17 cellular contexts compared by ENCODE assay signal in the genomic region with DNA sequence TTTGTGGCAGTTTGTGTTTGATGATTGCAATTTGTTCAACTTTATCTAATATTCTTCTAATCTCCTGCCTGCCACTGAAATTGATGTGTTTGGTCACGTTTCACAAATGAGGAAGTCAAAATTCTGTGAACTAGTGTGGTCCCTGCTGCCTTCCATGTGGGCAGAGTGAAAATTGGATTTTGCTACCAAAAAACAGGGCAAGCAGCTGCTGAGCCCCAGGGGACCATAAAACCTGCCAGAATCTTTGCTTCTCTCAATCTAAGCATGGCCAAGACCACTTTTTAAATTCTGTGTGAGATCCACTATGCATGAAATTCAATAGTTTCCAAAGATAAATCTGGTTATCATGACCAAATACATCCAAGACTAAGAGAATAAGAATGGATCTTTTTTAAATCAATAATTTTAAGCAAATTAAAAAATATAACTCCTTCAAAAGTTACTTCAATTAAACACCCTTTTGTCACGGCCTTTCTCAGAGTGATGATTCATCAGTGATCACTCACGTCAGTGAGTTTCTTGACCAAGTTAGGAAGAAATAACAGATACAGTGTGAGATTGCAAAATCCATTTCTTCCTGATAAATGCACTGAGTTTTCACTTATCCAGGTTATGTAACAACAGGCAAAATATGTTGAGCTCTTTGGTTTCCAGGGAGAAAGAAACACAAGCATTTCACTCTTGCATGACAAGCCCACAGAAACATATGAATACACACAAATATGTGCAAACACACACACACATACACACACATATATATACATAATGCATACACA.
A peak's percentile ranks its signal among the peaks of the same experiment; 100 is the strongest.
DNase-seq lines count a peak whose midpoint lies in the region; ATAC-seq and TF ChIP-seq lines count a peak whose summit lies in the region.
"Had no signal": no experiment of that assay in that cellular context is flagged by ENCODE, and none has a peak within 500 bp of the region (broad histone marks: within the 10 kb centered on the region; RNA-seq: fewer than 3 reads in every experiment).

No MANE protein-coding gene starts in this region.

- H3K27ac ChIP-seq in endodermal cell (ENCODE audit: low read depth, low read length), result no peak overlapping the region
- H3K27ac ChIP-seq in aorta (ENCODE audit: low read depth in 1 of 2, low read length in 2 of 2), result no peak overlapping the region
- H3K27ac ChIP-seq: HL-60 had no signal

- peaks cover 13% of the 10 kb centered on the region for H3K9me3 Mint-ChIP-seq in endodermal cell

- H3K4me1 ChIP-seq in endodermal cell (ENCODE audit: control insufficient read depth, insufficient read depth, low read length) (no peaks in the 10 kb centered on the region), aorta (ENCODE audit: control insufficient read depth in 1 of 2, insufficient read depth in 2 of 2, low read length in 2 of 2) (no peaks in the 10 kb centered on the region)

- ATAC-seq in SK-N-SH treated with all-trans-retinoic acid at 6 μM for 48 hours, result no peak
- ATAC-seq in aorta (ENCODE audit: low FRiP score), result no peak
- ATAC-seq: GM23338 had no signal

- WGBS in endodermal cell (ENCODE audit: insufficient coverage in 1 of 2, insufficient read length in 1 of 2), 2 experiments, result 79 to 87% methylated on average over 3 of the region's 3 CpGs
- WGBS in aorta, 2 donors, result 20% methylated on average over 3 of the region's 3 CpGs

- H3K4me3 Mint-ChIP-seq in endodermal cell, result no peak overlapping the region
- H3K4me3 Mint-ChIP-seq: GM23338 had no signal

- H3K27me3 ChIP-seq in endodermal cell (ENCODE audit: control insufficient read depth, insufficient read depth, low read length, poor library complexity, severe bottlenecking) (no peaks in the 10 kb centered on the region), aorta (ENCODE audit: control insufficient read depth in 1 of 2, insufficient read depth in 2 of 2, low read length in 1 of 2) (no peaks in the 10 kb centered on the region)

- TF ChIP-seq CTCF in astrocyte of the spinal cord (IDR thresholded peaks at IDR 0.05; ENCODE audit: low read depth, low read length) (no peak), endodermal cell (conservative IDR thresholded peaks at IDR 0.05) (no peak)

- H3K27me3 Mint-ChIP-seq in endodermal cell (ENCODE audit: insufficient read depth), result no peaks in the 10 kb centered on the region

- peak; percentile 88 for DNase-seq in CD1c-positive myeloid dendritic cell (ENCODE audit: extremely low spot score)
- DNase-seq in NCI-H226, result peak; percentile 74
- DNase-seq in astrocyte of the spinal cord (ENCODE audit: low read depth, low spot score), result peak; percentile 16
- peak; percentile 22 for DNase-seq in kidney tubule cell (ENCODE audit: low spot score)
- no peak for DNase-seq in endodermal cell
- DNase-seq in NK-92 (lab: John Stamatoyannopoulos, UW; ENCODE audit: unreplicated experiment), result no peak
- DNase-seq in aorta, result no peak
- DNase-seq: activated CD4-positive, CD25-positive, alpha-beta regulatory T cell treated with anti-CD3 and anti-CD28 coated beads, Interleukin-2, amount 50 U/mL, for 72 hours; midbrain; NCI-H1092 treated with DMSO at 0.1 percent for 48 hours; NCI-H526; posterior cingulate gyrus; stimulated activated CD4-positive, alpha-beta T cell treated with anti-CD3 and anti-CD28 coated beads, Interleukin-4, amount 100 ng/mL, for 24 hours; stimulated activated naive CD4-positive, alpha-beta T cell treated with Interleukin-2 at 50 U/mL for 16 hours had no signal

- H3K4me3 ChIP-seq in astrocyte of the spinal cord (ENCODE audit: low read depth, low read length) (no peak overlapping the region), endodermal cell (ENCODE audit: low read length) (no peak overlapping the region), aorta (ENCODE audit: low read length in 2 of 2) (no peak overlapping the region)
- H3K4me3 ChIP-seq: GM23338 had no signal

- H3K4me1 Mint-ChIP-seq in endodermal cell, result peaks cover 3% of the 10 kb centered on the region
- H3K4me1 Mint-ChIP-seq: GM23338 had no signal

- H3K36me3 ChIP-seq in endodermal cell (ENCODE audit: control insufficient read depth, insufficient read depth, low read length) (no peaks in the 10 kb centered on the region), aorta (ENCODE audit: control insufficient read depth in 1 of 2, insufficient read depth in 2 of 2, low read length in 1 of 2) (no peaks in the 10 kb centered on the region)

- in situ Hi-C loops in astrocyte of the spinal cord (cut with HindIII; ENCODE audit: low sequenced_read_pairs), result no loop called here

- no peak overlapping the region for H3K9ac ChIP-seq in endodermal cell (ENCODE audit: extremely low read depth, low read length, poor library complexity, severe bottlenecking)

- H3K27ac Mint-ChIP-seq in endodermal cell, result no peak overlapping the region
- H3K27ac Mint-ChIP-seq: GM23338 had no signal

- intact Hi-C loops in aorta (cut with DNase I), result no loop called here

- no peaks in the 10 kb centered on the region for H3K36me3 Mint-ChIP-seq in endodermal cell (ENCODE audit: low read depth)

- H3K9me3 ChIP-seq in endodermal cell (ENCODE audit: control insufficient read depth, low read length) (no peaks in the 10 kb centered on the region), aorta (ENCODE audit: control insufficient read depth, low read length) (no peaks in the 10 kb centered on the region)

TF ChIP-seq in SK-N-SH treated with all-trans-retinoic acid at 6 μM for 48 hours, 23 proteins besides CTCF, POLR2A, EP300 and RAD21:
- TF ChIP-seq OSR1 (CRISPR knock-in tag; IDR thresholded peaks at IDR 0.05), result no peak
- no peak for TF ChIP-seq ARNTL (CRISPR knock-in tag; IDR thresholded peaks at IDR 0.05; ENCODE audit: borderline replicate concordance, low read depth)
- TF ChIP-seq, protein P1, sequence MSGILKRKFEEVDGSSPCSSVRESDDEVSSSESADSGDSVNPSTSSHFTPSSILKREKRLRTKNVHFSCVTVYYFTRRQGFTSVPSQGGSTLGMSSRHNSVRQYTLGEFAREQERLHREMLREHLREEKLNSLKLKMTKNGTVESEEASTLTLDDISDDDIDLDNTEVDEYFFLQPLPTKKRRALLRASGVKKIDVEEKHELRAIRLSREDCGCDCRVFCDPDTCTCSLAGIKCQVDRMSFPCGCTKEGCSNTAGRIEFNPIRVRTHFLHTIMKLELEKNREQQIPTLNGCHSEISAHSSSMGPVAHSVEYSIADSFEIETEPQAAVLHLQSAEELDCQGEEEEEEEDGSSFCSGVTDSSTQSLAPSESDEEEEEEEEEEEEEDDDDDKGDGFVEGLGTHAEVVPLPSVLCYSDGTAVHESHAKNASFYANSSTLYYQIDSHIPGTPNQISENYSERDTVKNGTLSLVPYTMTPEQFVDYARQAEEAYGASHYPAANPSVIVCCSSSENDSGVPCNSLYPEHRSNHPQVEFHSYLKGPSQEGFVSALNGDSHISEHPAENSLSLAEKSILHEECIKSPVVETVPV (CRISPR knock-in tag; IDR thresholded peaks at IDR 0.05), result no peak
- TF ChIP-seq ZFP30 (CRISPR knock-in tag; IDR thresholded peaks at IDR 0.05), result no peak
- no peak for TF ChIP-seq ESRRG (CRISPR knock-in tag; IDR thresholded peaks at IDR 0.05)
- TF ChIP-seq, protein P2, sequence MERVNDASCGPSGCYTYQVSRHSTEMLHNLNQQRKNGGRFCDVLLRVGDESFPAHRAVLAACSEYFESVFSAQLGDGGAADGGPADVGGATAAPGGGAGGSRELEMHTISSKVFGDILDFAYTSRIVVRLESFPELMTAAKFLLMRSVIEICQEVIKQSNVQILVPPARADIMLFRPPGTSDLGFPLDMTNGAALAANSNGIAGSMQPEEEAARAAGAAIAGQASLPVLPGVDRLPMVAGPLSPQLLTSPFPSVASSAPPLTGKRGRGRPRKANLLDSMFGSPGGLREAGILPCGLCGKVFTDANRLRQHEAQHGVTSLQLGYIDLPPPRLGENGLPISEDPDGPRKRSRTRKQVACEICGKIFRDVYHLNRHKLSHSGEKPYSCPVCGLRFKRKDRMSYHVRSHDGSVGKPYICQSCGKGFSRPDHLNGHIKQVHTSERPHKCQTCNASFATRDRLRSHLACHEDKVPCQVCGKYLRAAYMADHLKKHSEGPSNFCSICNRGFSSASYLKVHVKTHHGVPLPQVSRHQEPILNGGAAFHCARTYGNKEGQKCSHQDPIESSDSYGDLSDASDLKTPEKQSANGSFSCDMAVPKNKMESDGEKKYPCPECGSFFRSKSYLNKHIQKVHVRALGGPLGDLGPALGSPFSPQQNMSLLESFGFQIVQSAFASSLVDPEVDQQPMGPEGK (CRISPR knock-in tag; IDR thresholded peaks at IDR 0.05; ENCODE audit: borderline replicate concordance), result no peak

Comparison
In these comparisons a context has a peak if more than half of its experiments do, and no peak if none do; other contexts are left out.
1. DNase-seq: peak in CD1c-positive myeloid dendritic cell (single experiment), NCI-H226 (single experiment), astrocyte of the spinal cord (single experiment) and kidney tubule cell (single experiment); none in endodermal cell (single experiment), NK-92 (single experiment) and aorta (0 of 2).